ENCODE assay signal across 11 cellular contexts in the genomic region with DNA sequence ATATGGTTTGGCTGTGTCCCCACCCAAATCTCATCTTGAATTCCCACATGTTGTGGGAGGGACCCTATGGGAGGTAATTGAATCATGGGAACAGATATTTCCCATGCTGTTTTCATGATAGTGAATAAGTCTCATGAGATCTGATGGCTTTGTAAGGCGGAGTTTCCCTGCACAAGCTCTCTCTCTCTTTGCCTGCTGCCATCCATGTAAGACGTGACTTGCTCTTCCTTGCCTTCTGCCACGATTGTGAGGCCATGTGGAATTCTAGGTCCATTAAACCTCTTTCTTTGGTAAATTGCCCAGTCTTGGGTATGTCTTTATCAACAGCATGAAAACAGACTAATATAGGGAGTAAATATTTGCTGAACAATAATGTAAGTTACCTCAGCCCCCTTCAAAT. TPM values are rescaled to one million over a fixed set of nuclear protein-coding genes. Genes with fewer than 3 reads are reported as not detected.
"Had no signal": no experiment of that assay in that cellular context is flagged by ENCODE, and none has a peak within 500 bp of the region (broad histone marks: within the 10 kb centered on the region; RNA-seq: fewer than 3 reads in every experiment).

No MANE protein-coding gene starts in this region.

RNA-seq across cellular contexts. Expression of a gene that starts 4.2 kb away (rescaled TPM):
- total RNA-seq: activated B cell treated with CpG ODN at 0.5 μM for 24 hours; activated CD4-positive, alpha-beta memory T cell treated with anti-CD3 and anti-CD28 coated beads for 36 hours; activated CD4-positive, alpha-beta memory T cell treated with anti-CD3 and anti-CD28 coated beads, Interleukin-2, amount 10 ng/mL, durations not matched to agents 7 days and 5 days; activated CD4-positive, alpha-beta T cell treated with anti-CD3 and anti-CD28 coated beads for 36 hours; activated CD4-positive, alpha-beta T cell treated with anti-CD3 and anti-CD28 coated beads, Interleukin-2, amount 10 ng/mL, durations not matched to agents 24 days and 14 days; activated CD4-positive, alpha-beta T cell treated with anti-CD3 and anti-CD28 coated beads, Interleukin-2, amount 10 ng/mL, durations not matched to agents 7 days and 5 days; activated CD8-positive, alpha-beta memory T cell treated with anti-CD3 and anti-CD28 coated beads for 36 hours; activated CD8-positive, alpha-beta memory T cell treated with anti-CD3 and anti-CD28 coated beads, Interleukin-2, amount 10 ng/mL, durations not matched to agents 7 days and 5 days; activated CD8-positive, alpha-beta T cell treated with anti-CD3 and anti-CD28 coated beads, Interleukin-2, amount 10 ng/mL, durations not matched to agents 7 days and 5 days; T-helper 1 cell treated with Interleukin-12 subunit alpha and Interleukin-12 subunit beta and Interleukin-4 antibody, amounts not matched to agents 30 ng/mL and 1 ng/mL, for 36 hours; T-helper 17 cell had no signal
